1 cellular context compared by ENCODE assay signal in the genomic region with DNA sequence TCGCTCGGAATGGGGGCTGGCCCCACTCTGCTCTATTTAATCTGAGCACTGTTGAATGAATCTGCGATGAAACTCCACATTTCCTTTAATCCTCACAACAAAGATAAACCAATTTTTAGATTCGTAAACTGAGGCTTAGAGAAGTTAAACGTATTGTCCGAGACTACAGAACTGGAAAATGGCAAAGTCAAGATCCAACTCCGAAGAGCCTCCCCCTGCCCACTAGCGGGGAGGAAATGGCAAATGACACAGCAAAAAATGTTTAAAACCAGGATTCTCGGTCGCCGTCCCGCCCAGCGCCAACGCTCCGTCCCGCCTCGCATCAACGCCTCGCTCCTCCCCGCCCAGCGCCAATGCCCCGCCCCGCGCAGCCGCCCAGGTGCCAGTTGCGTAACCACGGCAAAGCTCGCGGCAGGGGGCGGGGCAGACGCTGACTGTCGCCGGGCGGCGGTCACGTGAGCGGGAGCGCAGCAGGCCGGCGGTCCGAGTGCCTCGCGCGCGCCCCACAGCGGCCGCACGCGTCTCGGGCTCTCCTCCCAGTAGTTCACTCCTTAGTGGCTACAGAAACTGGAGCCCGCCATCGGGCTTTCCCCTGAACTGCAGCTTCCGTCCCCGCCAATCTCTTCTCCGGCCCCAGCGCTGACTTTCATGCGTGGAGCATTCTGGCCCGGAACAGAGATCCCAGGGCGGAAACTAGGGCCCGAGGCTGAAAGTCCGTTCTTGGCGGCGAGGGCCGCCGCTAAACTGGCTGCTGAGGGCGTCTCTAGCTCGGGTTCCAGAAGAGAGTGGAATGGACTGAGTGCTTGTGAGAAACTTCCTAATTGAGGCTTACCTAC.
A peak's percentile ranks its signal among the peaks of the same experiment; 100 is the strongest.
TF ChIP-seq lines count a peak whose summit lies in the region.

No MANE protein-coding gene starts in this region.

TF ChIP-seq in HepG2, 621 proteins besides CTCF, POLR2A, EP300 and RAD21 (continued from another document and continues in another):
- peak; percentile 95 for TF ChIP-seq SPEN (CRISPR knock-in tag; IDR thresholded peaks at IDR 0.05; ENCODE audit: low read depth)
- TF ChIP-seq ATF7 (IDR thresholded peaks at IDR 0.05): no peak
- no peak; the same call in 1 of the 2 replicates for TF ChIP-seq ATF7 (CRISPR knock-in tag; IDR thresholded peaks at IDR 0.05)
- no peak for TF ChIP-seq MBD4 (IDR thresholded peaks at IDR 0.05; ENCODE audit: borderline replicate concordance, low read length)
- TF ChIP-seq PHF21A (CRISPR knock-in tag; IDR thresholded peaks at IDR 0.05): peak; percentile 84
- peak; percentile 46; the same call in 1 of the 2 replicates for TF ChIP-seq ZNF761 (CRISPR knock-in tag; conservative IDR thresholded peaks at IDR 0.05)
- TF ChIP-seq ZBTB42 (CRISPR knock-in tag; IDR thresholded peaks at IDR 0.05): 0 out of 2 replicates have a peak, but pooled peaks have one; percentile 40
- no peak; the same call in none of the 2 replicates for TF ChIP-seq RFXAP (CRISPR knock-in tag; IDR thresholded peaks at IDR 0.05; ENCODE audit: borderline replicate concordance)
- no peak for TF ChIP-seq ZNF263 (CRISPR knock-in tag; IDR thresholded peaks at IDR 0.05)
- TF ChIP-seq STAT5B (CRISPR knock-in tag; IDR thresholded peaks at IDR 0.05): no peak
- TF ChIP-seq TBX2 (CRISPR knock-in tag; IDR thresholded peaks at IDR 0.05; ENCODE audit: borderline replicate concordance): peak; percentile 94
- TF ChIP-seq EZH2 (conservative IDR thresholded peaks at IDR 0.05; ENCODE audit: low read depth, low read length): no peak
- TF ChIP-seq, protein P1, sequence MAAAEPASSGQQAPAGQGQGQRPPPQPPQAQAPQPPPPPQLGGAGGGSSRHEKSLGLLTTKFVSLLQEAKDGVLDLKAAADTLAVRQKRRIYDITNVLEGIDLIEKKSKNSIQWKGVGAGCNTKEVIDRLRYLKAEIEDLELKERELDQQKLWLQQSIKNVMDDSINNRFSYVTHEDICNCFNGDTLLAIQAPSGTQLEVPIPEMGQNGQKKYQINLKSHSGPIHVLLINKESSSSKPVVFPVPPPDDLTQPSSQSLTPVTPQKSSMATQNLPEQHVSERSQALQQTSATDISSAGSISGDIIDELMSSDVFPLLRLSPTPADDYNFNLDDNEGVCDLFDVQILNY (CRISPR knock-in tag; conservative IDR thresholded peaks at IDR 0.05): peak; percentile 85; the same call in 1 of the 2 replicates
- peak; percentile 87; the same call in 1 of the 3 replicates for TF ChIP-seq MXI1 (IDR thresholded peaks at IDR 0.05; ENCODE audit: borderline replicate concordance, low read depth, low read length)
- TF ChIP-seq, protein P2, sequence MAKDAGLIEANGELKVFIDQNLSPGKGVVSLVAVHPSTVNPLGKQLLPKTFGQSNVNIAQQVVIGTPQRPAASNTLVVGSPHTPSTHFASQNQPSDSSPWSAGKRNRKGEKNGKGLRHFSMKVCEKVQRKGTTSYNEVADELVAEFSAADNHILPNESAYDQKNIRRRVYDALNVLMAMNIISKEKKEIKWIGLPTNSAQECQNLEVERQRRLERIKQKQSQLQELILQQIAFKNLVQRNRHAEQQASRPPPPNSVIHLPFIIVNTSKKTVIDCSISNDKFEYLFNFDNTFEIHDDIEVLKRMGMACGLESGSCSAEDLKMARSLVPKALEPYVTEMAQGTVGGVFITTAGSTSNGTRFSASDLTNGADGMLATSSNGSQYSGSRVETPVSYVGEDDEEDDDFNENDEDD (CRISPR knock-in tag; IDR thresholded peaks at IDR 0.05; ENCODE audit: borderline replicate concordance): peak; percentile 90
- TF ChIP-seq TGIF2 (CRISPR knock-in tag; IDR thresholded peaks at IDR 0.05): peak; percentile 81
- TF ChIP-seq DNMT3B (CRISPR knock-in tag; conservative IDR thresholded peaks at IDR 0.05): 0 out of 2 replicates have a peak, but pooled peaks have one; percentile 27
- no peak for TF ChIP-seq PHB2 (IDR thresholded peaks at IDR 0.05; ENCODE audit: partially characterized antibody)
- TF ChIP-seq GZF1 (CRISPR knock-in tag; IDR thresholded peaks at IDR 0.05): no peak
- peak; percentile 77; the same call in 1 of the 2 replicates for TF ChIP-seq SMYD3 (CRISPR knock-in tag; IDR thresholded peaks at IDR 0.05)
- TF ChIP-seq CCDC6 (CRISPR knock-in tag; IDR thresholded peaks at IDR 0.05): peak; percentile 49; the same call in 1 of the 2 replicates
- TF ChIP-seq, protein P3, sequence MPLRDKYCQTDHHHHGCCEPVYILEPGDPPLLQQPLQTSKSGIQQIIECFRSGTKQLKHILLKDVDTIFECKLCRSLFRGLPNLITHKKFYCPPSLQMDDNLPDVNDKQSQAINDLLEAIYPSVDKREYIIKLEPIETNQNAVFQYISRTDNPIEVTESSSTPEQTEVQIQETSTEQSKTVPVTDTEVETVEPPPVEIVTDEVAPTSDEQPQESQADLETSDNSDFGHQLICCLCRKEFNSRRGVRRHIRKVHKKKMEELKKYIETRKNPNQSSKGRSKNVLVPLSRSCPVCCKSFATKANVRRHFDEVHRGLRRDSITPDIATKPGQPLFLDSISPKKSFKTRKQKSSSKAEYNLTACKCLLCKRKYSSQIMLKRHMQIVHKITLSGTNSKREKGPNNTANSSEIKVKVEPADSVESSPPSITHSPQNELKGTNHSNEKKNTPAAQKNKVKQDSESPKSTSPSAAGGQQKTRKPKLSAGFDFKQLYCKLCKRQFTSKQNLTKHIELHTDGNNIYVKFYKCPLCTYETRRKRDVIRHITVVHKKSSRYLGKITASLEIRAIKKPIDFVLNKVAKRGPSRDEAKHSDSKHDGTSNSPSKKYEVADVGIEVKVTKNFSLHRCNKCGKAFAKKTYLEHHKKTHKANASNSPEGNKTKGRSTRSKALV (CRISPR knock-in tag; IDR thresholded peaks at IDR 0.05): peak; percentile 63
- TF ChIP-seq, protein P4, sequence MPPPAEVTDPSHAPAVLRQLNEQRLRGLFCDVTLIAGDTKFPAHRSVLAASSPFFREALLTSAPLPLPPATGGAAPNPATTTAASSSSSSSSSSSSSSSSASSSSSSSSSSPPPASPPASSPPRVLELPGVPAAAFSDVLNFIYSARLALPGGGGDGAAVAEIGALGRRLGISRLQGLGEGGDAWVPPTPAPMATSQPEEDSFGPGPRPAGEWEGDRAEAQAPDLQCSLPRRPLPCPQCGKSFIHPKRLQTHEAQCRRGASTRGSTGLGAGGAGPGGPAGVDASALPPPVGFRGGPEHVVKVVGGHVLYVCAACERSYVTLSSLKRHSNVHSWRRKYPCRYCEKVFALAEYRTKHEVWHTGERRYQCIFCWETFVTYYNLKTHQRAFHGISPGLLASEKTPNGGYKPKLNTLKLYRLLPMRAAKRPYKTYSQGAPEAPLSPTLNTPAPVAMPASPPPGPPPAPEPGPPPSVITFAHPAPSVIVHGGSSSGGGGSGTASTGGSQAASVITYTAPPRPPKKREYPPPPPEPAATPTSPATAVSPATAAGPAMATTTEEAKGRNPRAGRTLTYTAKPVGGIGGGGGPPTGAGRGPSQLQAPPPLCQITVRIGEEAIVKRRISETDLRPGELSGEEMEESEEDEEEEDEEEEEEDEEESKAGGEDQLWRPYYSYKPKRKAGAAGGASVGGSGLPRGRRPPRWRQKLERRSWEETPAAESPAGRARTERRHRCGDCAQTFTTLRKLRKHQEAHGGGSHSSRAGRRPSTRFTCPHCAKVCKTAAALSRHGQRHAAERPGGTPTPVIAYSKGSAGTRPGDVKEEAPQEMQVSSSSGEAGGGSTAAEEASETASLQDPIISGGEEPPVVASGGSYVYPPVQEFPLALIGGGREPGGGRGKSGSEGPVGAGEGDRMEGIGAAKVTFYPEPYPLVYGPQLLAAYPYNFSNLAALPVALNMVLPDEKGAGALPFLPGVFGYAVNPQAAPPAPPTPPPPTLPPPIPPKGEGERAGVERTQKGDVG (CRISPR knock-in tag; IDR thresholded peaks at IDR 0.05; ENCODE audit: borderline replicate concordance): no peak; the same call in 1 of the 2 replicates
- TF ChIP-seq, protein P5, sequence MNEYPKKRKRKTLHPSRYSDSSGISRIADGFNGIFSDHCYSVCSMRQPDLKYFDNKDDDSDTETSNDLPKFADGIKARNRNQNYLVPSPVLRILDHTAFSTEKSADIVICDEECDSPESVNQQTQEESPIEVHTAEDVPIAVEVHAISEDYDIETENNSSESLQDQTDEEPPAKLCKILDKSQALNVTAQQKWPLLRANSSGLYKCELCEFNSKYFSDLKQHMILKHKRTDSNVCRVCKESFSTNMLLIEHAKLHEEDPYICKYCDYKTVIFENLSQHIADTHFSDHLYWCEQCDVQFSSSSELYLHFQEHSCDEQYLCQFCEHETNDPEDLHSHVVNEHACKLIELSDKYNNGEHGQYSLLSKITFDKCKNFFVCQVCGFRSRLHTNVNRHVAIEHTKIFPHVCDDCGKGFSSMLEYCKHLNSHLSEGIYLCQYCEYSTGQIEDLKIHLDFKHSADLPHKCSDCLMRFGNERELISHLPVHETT (CRISPR knock-in tag; conservative IDR thresholded peaks at IDR 0.05): peak; percentile 72
- TF ChIP-seq, protein P6, sequence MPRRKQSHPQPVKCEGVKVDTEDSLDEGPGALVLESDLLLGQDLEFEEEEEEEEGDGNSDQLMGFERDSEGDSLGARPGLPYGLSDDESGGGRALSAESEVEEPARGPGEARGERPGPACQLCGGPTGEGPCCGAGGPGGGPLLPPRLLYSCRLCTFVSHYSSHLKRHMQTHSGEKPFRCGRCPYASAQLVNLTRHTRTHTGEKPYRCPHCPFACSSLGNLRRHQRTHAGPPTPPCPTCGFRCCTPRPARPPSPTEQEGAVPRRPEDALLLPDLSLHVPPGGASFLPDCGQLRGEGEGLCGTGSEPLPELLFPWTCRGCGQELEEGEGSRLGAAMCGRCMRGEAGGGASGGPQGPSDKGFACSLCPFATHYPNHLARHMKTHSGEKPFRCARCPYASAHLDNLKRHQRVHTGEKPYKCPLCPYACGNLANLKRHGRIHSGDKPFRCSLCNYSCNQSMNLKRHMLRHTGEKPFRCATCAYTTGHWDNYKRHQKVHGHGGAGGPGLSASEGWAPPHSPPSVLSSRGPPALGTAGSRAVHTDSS (CRISPR knock-in tag; conservative IDR thresholded peaks at IDR 0.05): no peak
- TF ChIP-seq ZNF160 (CRISPR knock-in tag; IDR thresholded peaks at IDR 0.05): peak; percentile 23; the same call in 1 of the 2 replicates
- peak; percentile 91; the same call in 1 of the 2 replicates for TF ChIP-seq ZNF614 (CRISPR knock-in tag; IDR thresholded peaks at IDR 0.05; ENCODE audit: borderline replicate concordance)
- peak; percentile 67; the same call in 1 of the 2 replicates for TF ChIP-seq FOXC1 (CRISPR knock-in tag; IDR thresholded peaks at IDR 0.05; ENCODE audit: borderline replicate concordance)
- no peak for TF ChIP-seq ZNF460 (CRISPR knock-in tag; IDR thresholded peaks at IDR 0.05; ENCODE audit: borderline replicate concordance)
- TF ChIP-seq JUNB (CRISPR knock-in tag; IDR thresholded peaks at IDR 0.05; ENCODE audit: borderline replicate concordance): no peak; the same call in 1 of the 2 replicates
- TF ChIP-seq, protein P7, sequence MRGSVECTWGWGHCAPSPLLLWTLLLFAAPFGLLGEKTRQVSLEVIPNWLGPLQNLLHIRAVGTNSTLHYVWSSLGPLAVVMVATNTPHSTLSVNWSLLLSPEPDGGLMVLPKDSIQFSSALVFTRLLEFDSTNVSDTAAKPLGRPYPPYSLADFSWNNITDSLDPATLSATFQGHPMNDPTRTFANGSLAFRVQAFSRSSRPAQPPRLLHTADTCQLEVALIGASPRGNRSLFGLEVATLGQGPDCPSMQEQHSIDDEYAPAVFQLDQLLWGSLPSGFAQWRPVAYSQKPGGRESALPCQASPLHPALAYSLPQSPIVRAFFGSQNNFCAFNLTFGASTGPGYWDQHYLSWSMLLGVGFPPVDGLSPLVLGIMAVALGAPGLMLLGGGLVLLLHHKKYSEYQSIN (CRISPR knock-in tag; IDR thresholded peaks at IDR 0.05; ENCODE audit: borderline replicate concordance): no peak
- no peak for TF ChIP-seq RORA (CRISPR knock-in tag; IDR thresholded peaks at IDR 0.05)
- TF ChIP-seq HIVEP1 (CRISPR knock-in tag; IDR thresholded peaks at IDR 0.05): peak; percentile 21; the same call in 1 of the 2 replicates
- 0 out of 2 replicates have a peak, but pooled peaks have one; percentile 58 for TF ChIP-seq RELA (CRISPR knock-in tag; IDR thresholded peaks at IDR 0.05)
- TF ChIP-seq, protein P8, sequence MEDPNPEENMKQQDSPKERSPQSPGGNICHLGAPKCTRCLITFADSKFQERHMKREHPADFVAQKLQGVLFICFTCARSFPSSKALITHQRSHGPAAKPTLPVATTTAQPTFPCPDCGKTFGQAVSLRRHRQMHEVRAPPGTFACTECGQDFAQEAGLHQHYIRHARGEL (CRISPR knock-in tag; IDR thresholded peaks at IDR 0.05): no peak
- no peak for TF ChIP-seq TEAD2 (CRISPR knock-in tag; IDR thresholded peaks at IDR 0.05)
- TF ChIP-seq, protein P9, sequence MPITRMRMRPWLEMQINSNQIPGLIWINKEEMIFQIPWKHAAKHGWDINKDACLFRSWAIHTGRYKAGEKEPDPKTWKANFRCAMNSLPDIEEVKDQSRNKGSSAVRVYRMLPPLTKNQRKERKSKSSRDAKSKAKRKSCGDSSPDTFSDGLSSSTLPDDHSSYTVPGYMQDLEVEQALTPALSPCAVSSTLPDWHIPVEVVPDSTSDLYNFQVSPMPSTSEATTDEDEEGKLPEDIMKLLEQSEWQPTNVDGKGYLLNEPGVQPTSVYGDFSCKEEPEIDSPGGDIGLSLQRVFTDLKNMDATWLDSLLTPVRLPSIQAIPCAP (CRISPR knock-in tag; IDR thresholded peaks at IDR 0.05; ENCODE audit: low read depth): no peak
- no peak for TF ChIP-seq TP53 (CRISPR knock-in tag; conservative IDR thresholded peaks at IDR 0.05)
- peak; percentile 87; the same call in 1 of the 2 replicates for TF ChIP-seq KDM5B (CRISPR knock-in tag; IDR thresholded peaks at IDR 0.05; ENCODE audit: borderline replicate concordance)
- TF ChIP-seq, protein P10, sequence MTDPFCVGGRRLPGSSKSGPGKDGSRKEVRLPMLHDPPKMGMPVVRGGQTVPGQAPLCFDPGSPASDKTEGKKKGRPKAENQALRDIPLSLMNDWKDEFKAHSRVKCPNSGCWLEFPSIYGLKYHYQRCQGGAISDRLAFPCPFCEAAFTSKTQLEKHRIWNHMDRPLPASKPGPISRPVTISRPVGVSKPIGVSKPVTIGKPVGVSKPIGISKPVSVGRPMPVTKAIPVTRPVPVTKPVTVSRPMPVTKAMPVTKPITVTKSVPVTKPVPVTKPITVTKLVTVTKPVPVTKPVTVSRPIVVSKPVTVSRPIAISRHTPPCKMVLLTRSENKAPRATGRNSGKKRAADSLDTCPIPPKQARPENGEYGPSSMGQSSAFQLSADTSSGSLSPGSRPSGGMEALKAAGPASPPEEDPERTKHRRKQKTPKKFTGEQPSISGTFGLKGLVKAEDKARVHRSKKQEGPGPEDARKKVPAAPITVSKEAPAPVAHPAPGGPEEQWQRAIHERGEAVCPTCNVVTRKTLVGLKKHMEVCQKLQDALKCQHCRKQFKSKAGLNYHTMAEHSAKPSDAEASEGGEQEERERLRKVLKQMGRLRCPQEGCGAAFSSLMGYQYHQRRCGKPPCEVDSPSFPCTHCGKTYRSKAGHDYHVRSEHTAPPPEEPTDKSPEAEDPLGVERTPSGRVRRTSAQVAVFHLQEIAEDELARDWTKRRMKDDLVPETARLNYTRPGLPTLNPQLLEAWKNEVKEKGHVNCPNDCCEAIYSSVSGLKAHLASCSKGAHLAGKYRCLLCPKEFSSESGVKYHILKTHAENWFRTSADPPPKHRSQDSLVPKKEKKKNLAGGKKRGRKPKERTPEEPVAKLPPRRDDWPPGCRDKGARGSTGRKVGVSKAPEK (CRISPR knock-in tag; IDR thresholded peaks at IDR 0.05; ENCODE audit: borderline replicate concordance): no peak
